ENCODE assay signal across 1 cellular context in genomic region chr17:46978489-46979022, GRCh38.
TF ChIP-seq lines count a peak whose summit lies in the region.

No MANE protein-coding gene starts in this region.

TF ChIP-seq in HEK293, 187 proteins besides CTCF, POLR2A, EP300 and RAD21 (continued from another document):
- no peak for TF ChIP-seq ZNF747 (tag by site-specific recombination; IDR thresholded peaks at IDR 0.05)
- no peak for TF ChIP-seq ZNF24 (tag by site-specific recombination; IDR thresholded peaks at IDR 0.05)
- 0 out of 2 replicates have a peak, but pooled peaks have one; percentile 1 for TF ChIP-seq ZBTB48 (tag by site-specific recombination; IDR thresholded peaks at IDR 0.05)
